Comparison of ENCODE assay signal across 8 cellular contexts in the genomic region with DNA sequence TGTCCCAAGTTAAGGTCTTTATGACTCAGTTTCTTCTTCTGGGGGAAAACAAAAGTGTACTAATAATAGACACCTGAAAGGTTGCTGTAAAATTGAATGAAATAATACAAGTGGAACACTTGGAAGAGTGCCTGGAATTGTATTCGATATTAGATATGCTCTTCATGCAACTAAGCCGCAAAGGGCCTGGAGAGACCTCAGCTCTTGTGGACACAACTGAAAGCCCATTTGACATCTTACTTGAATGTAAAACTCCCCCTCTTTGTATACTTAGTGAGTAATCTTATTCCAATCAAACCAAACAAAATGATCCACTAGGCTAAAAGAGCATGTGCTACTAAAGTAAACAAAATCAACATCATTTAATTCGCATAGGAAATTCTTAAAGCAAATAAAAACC. TPM values are rescaled to one million over a fixed set of nuclear protein-coding genes. Genes with fewer than 3 reads are reported as not detected.
DNase-seq lines count a peak whose midpoint lies in the region; ATAC-seq and TF ChIP-seq lines count a peak whose summit lies in the region.

No MANE protein-coding gene starts in this region.

- no peak overlapping the region for H4K91ac ChIP-seq in IMR-90 (ENCODE audit: insufficient read depth, low read depth, low read length)

- H3K4me1 ChIP-seq in BE2C (0 out of 2 replicates have a peak, but pooled peaks cover 3% of the 10 kb centered on the region), IMR-90 (ENCODE audit: control insufficient read depth, insufficient read depth, low read length) (no peaks in the 10 kb centered on the region), ascending aorta (no peaks in the 10 kb centered on the region), mesendoderm (ENCODE audit: control insufficient read depth, low read depth, low read length) (no peaks in the 10 kb centered on the region)

- no peak for TF ChIP-seq RAD21 in IMR-90 (IDR thresholded peaks at IDR 0.05; ENCODE audit: low read length)

- H2AFZ ChIP-seq in IMR-90 (replicated peaks; ENCODE audit: low read length, poor library complexity) = peak overlapping the region; percentile 92

- H3K9me1 ChIP-seq in IMR-90 (ENCODE audit: insufficient read depth, low read length) = peaks cover 2% of the 10 kb centered on the region; the same call in 1 of the 2 replicates

- WGBS in IMR-90 (ENCODE audit: extremely low coverage in 2 of 2, insufficient read length in 1 of 2), 2 experiments = no CpG with 5 or more reads among the region's 3 CpGs
- no CpG with 5 or more reads among the region's 3 CpGs for WGBS in mesendoderm (ENCODE audit: extremely low coverage, insufficient coverage, low lambda C conversion rate)

- BruUV-seq in IMR-90 (replicated peaks; lab: Mats Ljungman, UMichigan) = no TSS peak

- H3K27ac ChIP-seq in IMR-90 (ENCODE audit: insufficient read depth, low read length) (no peak overlapping the region), ascending aorta (no peak overlapping the region), mesendoderm (ENCODE audit: low read depth, low read length) (no peak overlapping the region)

- in situ Hi-C loops in IMR-90 (cut with MboI; ENCODE audit: low sequenced_read_pairs) = loop anchor here (10.0 kb wide), 1 partner anchor 392 kb away; no protein-coding TSS in a partner anchor

- ATAC-seq in IMR-90 (ENCODE audit: low read depth) = no peak
- no peak for ATAC-seq in GM19328 (IDR thresholded peaks at IDR 0.05; ENCODE audit: unreplicated experiment)
- ATAC-seq in HG03342 (IDR thresholded peaks at IDR 0.05; ENCODE audit: unreplicated experiment) = no peak

- H2BK5ac ChIP-seq in IMR-90 (ENCODE audit: low read depth, low read length, poor library complexity, severe bottlenecking) = no peak overlapping the region
- H2BK5ac ChIP-seq in mesendoderm (ENCODE audit: low read length) = no peak overlapping the region

- no peak overlapping the region for H3K23ac ChIP-seq in IMR-90 (ENCODE audit: low read depth, low read length)
- H3K23ac ChIP-seq in mesendoderm (ENCODE audit: low read length) = no peak overlapping the region

- no peak overlapping the region for H2BK20ac ChIP-seq in IMR-90 (ENCODE audit: low read depth, low read length)

- TF ChIP-seq POLR2A in IMR-90 (IDR thresholded peaks at IDR 0.05; ENCODE audit: low read depth, low read length) = no peak

- no peaks in the 10 kb centered on the region for H4K20me1 ChIP-seq in IMR-90 (ENCODE audit: insufficient read depth, low read length)

- H3K79me1 ChIP-seq in IMR-90 (ENCODE audit: low read depth in 1 of 2, low read length in 2 of 2) (no peaks in the 10 kb centered on the region), mesendoderm (ENCODE audit: low read length) (no peaks in the 10 kb centered on the region)

- H4K5ac ChIP-seq in IMR-90 (ENCODE audit: low read depth, low read length) = peak overlapping the region; percentile 96
- peak overlapping the region; percentile 10 for H4K5ac ChIP-seq in mesendoderm (ENCODE audit: low read length)

- H3K36me3 ChIP-seq in BE2C (no peaks in the 10 kb centered on the region), IMR-90 (ENCODE audit: control insufficient read depth, insufficient read depth, low read length) (peaks cover 2% of the 10 kb centered on the region; the same call in 1 of the 2 replicates), ascending aorta (peaks cover 0 to 4% of the 10 kb centered on the region in 2 donors), mesendoderm (ENCODE audit: control insufficient read depth, insufficient read depth, low read length) (no peaks in the 10 kb centered on the region)

- DNase-seq in BE2C = no peak
- peak; percentile 15 for DNase-seq in IMR-90
- DNase-seq in ascending aorta (ENCODE audit: low spot score in 2 of 2) = no peak
- no peak for DNase-seq in mesendoderm
- DNase-seq in KG1 (lab: John Stamatoyannopoulos, UW) = no peak
- no peak for DNase-seq in NCI-H82 treated with DMSO at 0.1 percent for 48 hours (lab: John Stamatoyannopoulos, UW; ENCODE audit: unreplicated experiment)

- no peak overlapping the region for H3K4ac ChIP-seq in IMR-90 (ENCODE audit: low read depth, low read length)
- no peak overlapping the region for H3K4ac ChIP-seq in mesendoderm (ENCODE audit: low read depth, low read length)

- CTCF ChIA-PET in IMR-90 (lab: Yijun Ruan, JAX) = interaction anchor here (0.5 kb wide), 1 partner anchor 14 kb away, joined by 3 read pairs; no protein-coding TSS in a partner anchor

- intact Hi-C loops in IMR-90 (cut with micrococcal nuclease) = no loop called here
- intact Hi-C loops in ascending aorta (cut with DNase I) = loop anchor here (5.0 to 10.0 kb wide), 2 partner anchors 380 to 578 kb away; partner anchors contain the start of genes CTSO and GUCY1B1

- H3K4me2 ChIP-seq in IMR-90 (ENCODE audit: low read depth, low read length) = no peak overlapping the region
- no peak overlapping the region for H3K4me2 ChIP-seq in mesendoderm (ENCODE audit: low read length)

- H2AK9ac ChIP-seq in IMR-90 (replicated peaks; ENCODE audit: low read depth, low read length, poor library complexity) = no peak overlapping the region

- H4K8ac ChIP-seq in IMR-90 (ENCODE audit: low read depth in 2 of 2, low read length in 2 of 2) = peak overlapping the region; percentile 30 to 89; a peak in 2 of 4 replicates
- no peak overlapping the region for H4K8ac ChIP-seq in mesendoderm (ENCODE audit: low read depth, low read length)

- H3K56ac ChIP-seq in IMR-90 (ENCODE audit: extremely low read depth, insufficient read depth, low read length) (no peak overlapping the region), mesendoderm (ENCODE audit: low read length) (no peak overlapping the region)

- H2AK5ac ChIP-seq in IMR-90 (ENCODE audit: low read depth, low read length) (no peak overlapping the region), mesendoderm (ENCODE audit: low read length) (no peak overlapping the region)

- no peaks in the 10 kb centered on the region for H3K79me2 ChIP-seq in mesendoderm (ENCODE audit: control insufficient read depth, insufficient read depth, low read length)

- H3K9ac ChIP-seq in IMR-90 (ENCODE audit: low read depth, low read length) (no peak overlapping the region), mesendoderm (ENCODE audit: low read length) (no peak overlapping the region)

- dilution Hi-C loops in IMR-90 (cut with HindIII; ENCODE audit: low sequenced_read_pairs, unreplicated experiment) = no loop called here

- TF ChIP-seq CTCF in BE2C (IDR thresholded peaks at IDR 0.05; ENCODE audit: low read depth, low read length) (no peak), IMR-90 (conservative IDR thresholded peaks at IDR 0.05; ENCODE audit: low read depth, low read length) (no peak), ascending aorta (IDR thresholded peaks at IDR 0.05) (no peak)

- H3K18ac ChIP-seq in IMR-90 (ENCODE audit: low read depth, low read length) = no peak overlapping the region
- no peak overlapping the region for H3K18ac ChIP-seq in mesendoderm (ENCODE audit: low read length)

- H3K14ac ChIP-seq in IMR-90 (replicated peaks; ENCODE audit: low read depth, low read length) = no peak overlapping the region

- POLR2A ChIA-PET in IMR-90 (lab: Charles Lee; ENCODE audit: unreplicated experiment) = no interaction called here

- no peaks in the 10 kb centered on the region for H3K27me3 ChIP-seq in BE2C
- H3K27me3 ChIP-seq in IMR-90 (ENCODE audit: control insufficient read depth, insufficient read depth, low read length) = no peaks in the 10 kb centered on the region; the same call in 1 of the 2 replicates
- H3K27me3 ChIP-seq in ascending aorta = no peaks in the 10 kb centered on the region
- H3K27me3 ChIP-seq in mesendoderm (ENCODE audit: insufficient read depth, low read length, poor library complexity) = no peaks in the 10 kb centered on the region

- peak overlapping the region; percentile 83 for H3K4me3 ChIP-seq in BE2C (ENCODE audit: low read depth, low read length)
- H3K4me3 ChIP-seq in IMR-90 (ENCODE audit: insufficient read depth, low read depth, low read length) = no peak overlapping the region
- peak overlapping the region; percentile 56 to 93 for H3K4me3 ChIP-seq in ascending aorta
- no peak overlapping the region for H3K4me3 ChIP-seq in mesendoderm (ENCODE audit: low read length)

- no peaks in the 10 kb centered on the region for H3K9me3 ChIP-seq in BE2C
- no peaks in the 10 kb centered on the region for H3K9me3 ChIP-seq in IMR-90 (ENCODE audit: control insufficient read depth, insufficient read depth, low read length)
- no peaks in the 10 kb centered on the region for H3K9me3 ChIP-seq in ascending aorta

- H2BK15ac ChIP-seq in IMR-90 (ENCODE audit: low read depth, low read length) = no peak overlapping the region
- H2BK15ac ChIP-seq in mesendoderm (replicated peaks; ENCODE audit: low read depth) = no peak overlapping the region

- H2BK120ac ChIP-seq in IMR-90 (ENCODE audit: low read depth, low read length) (no peak overlapping the region), mesendoderm (ENCODE audit: low read depth, low read length) (no peak overlapping the region)

TF ChIP-seq in IMR-90, 13 proteins besides CTCF, POLR2A, EP300 and RAD21 (continues in another document):
- no peak for TF ChIP-seq BHLHE40 (IDR thresholded peaks at IDR 0.05; ENCODE audit: low read depth, low read length)
- TF ChIP-seq SMC3 (IDR thresholded peaks at IDR 0.05; ENCODE audit: low read depth, low read length) = no peak
- TF ChIP-seq CHD1 (IDR thresholded peaks at IDR 0.05; ENCODE audit: low read depth, low read length) = no peak
- TF ChIP-seq MAFK (IDR thresholded peaks at IDR 0.05; ENCODE audit: low read depth, low read length) = no peak
- TF ChIP-seq FOS (IDR thresholded peaks at IDR 0.05; ENCODE audit: low read depth, low read length) = no peak
- no peak for TF ChIP-seq NFE2L2 (IDR thresholded peaks at IDR 0.05; ENCODE audit: low read depth, low read length)
- no peak for TF ChIP-seq RCOR1 (IDR thresholded peaks at IDR 0.05; ENCODE audit: insufficient replicate concordance, low read length)
- TF ChIP-seq, protein P1, sequence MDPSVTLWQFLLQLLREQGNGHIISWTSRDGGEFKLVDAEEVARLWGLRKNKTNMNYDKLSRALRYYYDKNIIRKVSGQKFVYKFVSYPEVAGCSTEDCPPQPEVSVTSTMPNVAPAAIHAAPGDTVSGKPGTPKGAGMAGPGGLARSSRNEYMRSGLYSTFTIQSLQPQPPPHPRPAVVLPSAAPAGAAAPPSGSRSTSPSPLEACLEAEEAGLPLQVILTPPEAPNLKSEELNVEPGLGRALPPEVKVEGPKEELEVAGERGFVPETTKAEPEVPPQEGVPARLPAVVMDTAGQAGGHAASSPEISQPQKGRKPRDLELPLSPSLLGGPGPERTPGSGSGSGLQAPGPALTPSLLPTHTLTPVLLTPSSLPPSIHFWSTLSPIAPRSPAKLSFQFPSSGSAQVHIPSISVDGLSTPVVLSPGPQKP (IDR thresholded peaks at IDR 0.05; ENCODE audit: borderline replicate concordance, low read depth, low read length) = no peak
- TF ChIP-seq MXI1 (IDR thresholded peaks at IDR 0.05; ENCODE audit: borderline replicate concordance, low read depth, low read length) = no peak

RNA-seq across cellular contexts. Expression of gene MAP9, which starts 0.5 kb away (rescaled TPM):
- 13.2 TPM for polyA plus RNA-seq in BE2C (2012; ENCODE audit: insufficient read depth, insufficient read length, low read depth)
- total RNA-seq in IMR-90 (2012; rRNA removed) (6.6 and 9.2 TPM in 2 replicates), ascending aorta (5.2 TPM)
- 3.2 and 4.0 TPM in 2 replicates for polyA plus RNA-seq in IMR-90 (2012; rRNA removed)
- 0.37 and 0.58 TPM in 2 replicates for polyA plus RNA-seq in IMR-90 (2012; cell fraction: cytosol; rRNA removed)
- 1.5 and 4.0 TPM in 2 replicates for polyA plus RNA-seq in IMR-90 (2012; cell fraction: nucleus; rRNA removed; ENCODE audit: low replicate concordance)
- 22.5 TPM for polyA plus RNA-seq in mesendoderm (2013, experiment 1 of 2)
- 23.0 TPM for polyA plus RNA-seq in mesendoderm (2013, experiment 2 of 2)

Comparison
In these comparisons a context has a peak if more than half of its experiments do, and no peak if none do; other contexts are left out.
1. H3K4me3 ChIP-seq: peak in BE2C (single experiment) and ascending aorta (2 of 2); none in IMR-90 (single experiment) and mesendoderm (single experiment).